Comparison of ENCODE assay signal across 2 cellular contexts in the genomic region with DNA sequence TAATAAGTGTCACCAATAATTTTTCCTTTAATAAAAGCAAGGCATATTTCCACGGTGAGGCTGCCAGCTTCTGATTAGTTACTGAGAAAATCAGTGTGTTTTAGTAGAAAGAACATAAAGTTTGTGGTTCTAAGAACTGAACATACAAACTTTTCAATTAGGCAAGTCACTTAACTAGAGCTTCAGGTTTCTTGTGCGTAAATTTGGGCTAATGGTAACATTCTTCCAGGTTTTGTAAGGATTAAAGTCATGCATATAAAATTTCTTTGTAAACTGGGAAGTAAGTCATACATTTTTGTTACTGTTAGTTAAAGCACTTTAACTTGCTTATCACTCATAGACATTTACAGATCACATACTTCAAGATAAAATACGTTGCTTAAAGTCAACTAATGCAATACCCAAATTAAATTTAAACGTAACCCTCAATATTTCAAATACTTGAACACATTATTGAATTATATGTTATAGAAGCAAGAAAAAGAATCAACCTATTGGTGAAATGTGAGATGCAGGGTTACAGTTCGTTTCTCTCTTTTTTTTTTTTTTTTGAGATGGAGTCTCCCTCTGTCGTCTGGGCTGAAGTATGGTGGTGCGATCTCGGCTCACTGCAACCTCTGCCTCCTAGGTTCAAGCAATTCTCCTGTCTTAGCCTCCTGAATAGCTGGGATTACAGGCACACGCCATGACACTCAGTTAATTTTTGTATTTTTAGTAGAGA.
A peak's percentile ranks its signal among the peaks of the same experiment; 100 is the strongest.
TF ChIP-seq lines count a peak whose summit lies in the region.

No MANE protein-coding gene starts in this region.

TF ChIP-seq in IMR-90, 13 proteins besides CTCF, POLR2A, EP300 and RAD21:
- no peak for TF ChIP-seq MAZ (IDR thresholded peaks at IDR 0.05; ENCODE audit: borderline replicate concordance, low read depth, low read length)
- peak; percentile 68; the same call in 1 of the 2 replicates for TF ChIP-seq FOS (IDR thresholded peaks at IDR 0.05; ENCODE audit: low read depth, low read length)
- TF ChIP-seq CEBPB (IDR thresholded peaks at IDR 0.05; ENCODE audit: low read depth, low read length) = peak; percentile 41; the same call in 1 of the 2 replicates
- no peak for TF ChIP-seq MXI1 (IDR thresholded peaks at IDR 0.05; ENCODE audit: borderline replicate concordance, low read depth, low read length)

TF ChIP-seq in endothelial cell of umbilical vein, 7 proteins besides CTCF, POLR2A, EP300 and RAD21:
- TF ChIP-seq POLR2AphosphoS5 (IDR thresholded peaks at IDR 0.05; ENCODE audit: insufficient read depth, low read depth, low read length) = no peak
- TF ChIP-seq, protein P1, sequence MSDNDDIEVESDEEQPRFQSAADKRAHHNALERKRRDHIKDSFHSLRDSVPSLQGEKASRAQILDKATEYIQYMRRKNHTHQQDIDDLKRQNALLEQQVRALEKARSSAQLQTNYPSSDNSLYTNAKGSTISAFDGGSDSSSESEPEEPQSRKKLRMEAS (IDR thresholded peaks at IDR 0.05; ENCODE audit: insufficient read depth, insufficient read length) = no peak
- TF ChIP-seq MYC (IDR thresholded peaks at IDR 0.05; ENCODE audit: low read depth, low read length) = no peak
- no peak for TF ChIP-seq GATA2 (IDR thresholded peaks at IDR 0.05; ENCODE audit: insufficient read depth, insufficient read length, low read depth, low read length)
- TF ChIP-seq FOS (IDR thresholded peaks at IDR 0.05; ENCODE audit: borderline replicate concordance, insufficient read depth, low read length) = no peak
- TF ChIP-seq JUN (IDR thresholded peaks at IDR 0.05; ENCODE audit: borderline replicate concordance, insufficient read depth, insufficient read length, low read depth) = no peak
- TF ChIP-seq EZH2 (IDR thresholded peaks at IDR 0.05; ENCODE audit: borderline replicate concordance, low read depth, low read length, severe bottlenecking) = no peak
